8 cellular contexts compared by ENCODE assay signal in the genomic region with DNA sequence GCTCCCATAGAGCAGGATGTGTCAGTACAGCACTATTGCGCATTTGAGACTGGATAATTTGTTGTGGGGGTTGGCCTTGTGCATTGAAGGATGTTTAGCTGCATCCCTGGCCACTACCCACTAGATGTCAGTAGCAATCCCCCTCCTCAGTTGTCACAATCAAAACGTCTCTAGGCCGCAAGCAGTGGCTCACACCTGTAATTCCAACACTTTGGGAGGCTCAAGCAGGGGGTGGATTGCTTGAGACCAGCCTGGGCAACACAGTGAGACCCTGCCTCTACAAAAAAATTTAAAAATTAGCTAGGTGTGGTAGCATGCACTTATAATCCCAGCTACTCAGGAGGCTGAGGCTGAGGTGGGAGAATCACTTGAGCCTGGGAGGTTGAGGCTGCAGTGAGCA. TPM values are rescaled to one million over a fixed set of nuclear protein-coding genes. Genes with fewer than 3 reads are reported as not detected.
A peak's percentile ranks its signal among the peaks of the same experiment; 100 is the strongest.
DNase-seq lines count a peak whose midpoint lies in the region; ATAC-seq, FAIRE-seq and TF ChIP-seq lines count a peak whose summit lies in the region.

No MANE protein-coding gene starts in this region.

- peaks cover 0 to 4% (median 0%) of the 10 kb centered on the region in 4 experiments; a peak in 1 of 8 replicates for H3K36me3 ChIP-seq in H1 (ENCODE audit: control insufficient read depth in 2 of 4, insufficient read depth in 4 of 4, low read length in 3 of 4)

- DNase-seq in activated naive CD4-positive, alpha-beta T cell treated with anti-CD3 and anti-CD28 coated beads, Interleukin-2, amount 10 ng/mL, durations not matched to agents 7 days and 5 days, result peak; percentile 29
- DNase-seq in activated naive CD4-positive, alpha-beta T cell (lab: John Stamatoyannopoulos, UW), result no peak
- DNase-seq in NCI-H526 (lab: John Stamatoyannopoulos, UW), result peak; percentile 6 to 64
- DNase-seq in H1 (ENCODE audit: low read depth in 1 of 2, low spot score in 2 of 2), result no peak
- DNase-seq in stimulated activated naive CD8-positive, alpha-beta T cell treated with anti-CD3 and anti-CD28 coated beads, Interleukin-15, Interleukin-2, amounts not matched to agents 100 U/mL and 50 U/mL, for 24 hours, result no peak
- DNase-seq in NCI-H128 (lab: John Stamatoyannopoulos, UW; ENCODE audit: unreplicated experiment), result no peak
- DNase-seq in NCI-H2081 treated with DMSO at 0.1 percent for 48 hours (lab: John Stamatoyannopoulos, UW), result no peak

- no peak overlapping the region for H4K8ac ChIP-seq in H1 (ENCODE audit: extremely low read depth, insufficient read depth, low read length)

- ATAC-seq in stimulated activated naive CD8-positive, alpha-beta T cell treated with anti-CD3 and anti-CD28 coated beads, Interleukin-15, Interleukin-2, amounts not matched to agents 100 U/mL and 50 U/mL, for 24 hours, result peak; percentile 55
- no peak for ATAC-seq in activated CD4-positive, CD25-positive, alpha-beta regulatory T cell treated with anti-CD3 and anti-CD28 coated beads, Interleukin-2, amount 50 U/mL, for 24 hours

- no peak overlapping the region for H2BK20ac ChIP-seq in H1 (ENCODE audit: low read length)

- peak; percentile 51 to 74 (median 71) for TF ChIP-seq CTCF in H1 (IDR thresholded peaks at IDR 0.05; ENCODE audit: control extremely low read depth in 1 of 3, insufficient read depth in 1 of 3, low read depth in 1 of 3, low read length in 3 of 3)

- H3K4me1 Mint-ChIP-seq in activated naive CD4-positive, alpha-beta T cell treated with anti-CD3 and anti-CD28 coated beads, Interleukin-2, amount 10 ng/mL, durations not matched to agents 7 days and 5 days, result peaks cover under 1% of the 10 kb centered on the region

- H2BK15ac ChIP-seq in H1 (ENCODE audit: low read length), result no peak overlapping the region

- no peaks in the 10 kb centered on the region for H3K27me3 ChIP-seq in H1 (replicated peaks in 1 of 4; ENCODE audit: control insufficient read depth in 3 of 4, extremely low read depth in 1 of 4, insufficient read depth in 3 of 4, low read length in 3 of 4)

- TF ChIP-seq RAD21 in H1 (IDR thresholded peaks at IDR 0.05 in 1 of 2, conservative IDR thresholded peaks at IDR 0.05 in 1 of 2; ENCODE audit: low read depth in 2 of 2, low read length in 2 of 2), result peak; percentile 55 to 75

- H3K14ac ChIP-seq in H1 (ENCODE audit: insufficient read length), result no peak overlapping the region

- no peak overlapping the region for H3K27ac Mint-ChIP-seq in activated naive CD4-positive, alpha-beta T cell treated with anti-CD3 and anti-CD28 coated beads, Interleukin-2, amount 10 ng/mL, durations not matched to agents 7 days and 5 days

- POLR2A ChIA-PET in H1 (lab: Charles Lee; ENCODE audit: partially characterized antibody), result interaction anchor here (1.3 to 1.6 kb wide), 2 partner anchors 15 to 134 kb away, joined by 3 to 4 read pairs; no protein-coding TSS in a partner anchor

- no peak overlapping the region for H2BK5ac ChIP-seq in H1 (ENCODE audit: low read depth, low read length)

- no peaks in the 10 kb centered on the region for H3K9me3 Mint-ChIP-seq in activated naive CD4-positive, alpha-beta T cell treated with anti-CD3 and anti-CD28 coated beads, Interleukin-2, amount 10 ng/mL, durations not matched to agents 7 days and 5 days

- peaks cover 0 to 5% of the 10 kb centered on the region in 2 experiments for H4K20me1 ChIP-seq in H1 (replicated peaks in 1 of 2; ENCODE audit: control insufficient read depth in 1 of 2, insufficient read depth in 2 of 2, low read length in 2 of 2)

- H3K9me3 ChIP-seq in H1 (ENCODE audit: insufficient read depth in 2 of 2, low read depth in 1 of 2, low read length in 1 of 2), result no peaks in the 10 kb centered on the region

- peaks cover 7% of the 10 kb centered on the region for H3K36me3 Mint-ChIP-seq in activated naive CD4-positive, alpha-beta T cell treated with anti-CD3 and anti-CD28 coated beads, Interleukin-2, amount 10 ng/mL, durations not matched to agents 7 days and 5 days

- H3K79me1 ChIP-seq in H1 (ENCODE audit: low read depth, low read length), result no peaks in the 10 kb centered on the region

- no peaks in the 10 kb centered on the region for H3K23me2 ChIP-seq in H1 (ENCODE audit: low read depth, low read length)

- H2BK12ac ChIP-seq in H1 (ENCODE audit: low read depth, low read length), result no peak overlapping the region

- H3K27ac ChIP-seq in H1 (ENCODE audit: low read depth, low read length), result no peak overlapping the region

- H2BK120ac ChIP-seq in H1 (replicated peaks; ENCODE audit: low read depth, low read length), result no peak overlapping the region

- no peak overlapping the region for H3K4me2 ChIP-seq in H1 (ENCODE audit: insufficient read depth in 1 of 2, low read depth in 2 of 2, low read length in 2 of 2)

- peak; percentile 82 for FAIRE-seq in H1 (lab: Jason Lieb, UNC)

- no peak overlapping the region for H3K9ac ChIP-seq in H1 (replicated peaks in 1 of 4; ENCODE audit: extremely low read depth in 1 of 4, low read depth in 3 of 4, low read length in 3 of 4)

- no peak for TF ChIP-seq POLR2A in H1 (IDR thresholded peaks at IDR 0.05; ENCODE audit: control extremely low read depth in 1 of 2, low read depth in 2 of 2, low read length in 2 of 2)

- H4K5ac ChIP-seq in H1 (ENCODE audit: insufficient read length, low read depth, low read length), result no peak overlapping the region

- H3K23ac ChIP-seq in H1 (ENCODE audit: insufficient read length), result no peak overlapping the region

- no peak overlapping the region for H3K18ac ChIP-seq in H1 (ENCODE audit: extremely low read depth, low read length)

- WGBS in H1 (ENCODE audit: extremely low coverage in 1 of 2, insufficient coverage in 1 of 2, insufficient read length in 1 of 2, insufficient replicate concordance in 2 of 2, low coverage in 1 of 2, low lambda C conversion rate in 2 of 2, missing lambda C conversion rate in 1 of 2), 2 experiments, result 67% methylated on average over 3 of the region's 3 CpGs; no CpG with 5 or more reads in 1 of the 2 experiments

- no peaks in the 10 kb centered on the region for H3K4me1 ChIP-seq in H1 (replicated peaks in 1 of 4; ENCODE audit: control insufficient read depth in 3 of 4, insufficient read depth in 4 of 4, low read length in 3 of 4)

- CTCF ChIA-PET in activated naive CD4-positive, alpha-beta T cell treated with anti-CD3 and anti-CD28 coated beads, Interleukin-2, amount 10 ng/mL, durations not matched to agents 7 days and 5 days (lab: Charles Lee), result interaction anchor here (1.0 to 3.3 kb wide), 9 partner anchors 8 to 205 kb away, joined by 3 to 11 read pairs (median 4); a partner anchor contains a TSS
- CTCF ChIA-PET in H1 (lab: Charles Lee; ENCODE audit: partially characterized antibody), result interaction anchor here (1.1 to 6.3 kb wide), 14 partner anchors 10 to 833 kb away, joined by 3 to 44 read pairs (median 10); a partner anchor contains a TSS

- H3K4me3 Mint-ChIP-seq in activated naive CD4-positive, alpha-beta T cell treated with anti-CD3 and anti-CD28 coated beads, Interleukin-2, amount 10 ng/mL, durations not matched to agents 7 days and 5 days, result no peak overlapping the region

- H3K4me3 ChIP-seq in H1 (ENCODE audit: extremely low read depth in 1 of 4, insufficient read depth in 2 of 4, low read depth in 3 of 4, low read length in 4 of 4), result no peak overlapping the region

- H2AK5ac ChIP-seq in H1 (ENCODE audit: low read depth, low read length), result no peak overlapping the region

- H3K79me2 ChIP-seq in H1 (ENCODE audit: control insufficient read depth in 1 of 2, insufficient read depth in 2 of 2, low read length in 2 of 2), result no peaks in the 10 kb centered on the region

- H3K56ac ChIP-seq in H1 (replicated peaks; ENCODE audit: insufficient read length, low read depth, low read length), result no peak overlapping the region

- H3K4ac ChIP-seq in H1 (replicated peaks; ENCODE audit: insufficient read length, low read depth, low read length), result no peak overlapping the region

- H2AFZ ChIP-seq in H1 (ENCODE audit: low read length), result no peak overlapping the region

- no peak for TF ChIP-seq EP300 in H1 (IDR thresholded peaks at IDR 0.05; ENCODE audit: borderline replicate concordance in 1 of 2, low read depth in 2 of 2, low read length in 2 of 2)

- H4K91ac ChIP-seq in H1 (replicated peaks; ENCODE audit: insufficient read length, low read length), result no peak overlapping the region

- H3K27me3 Mint-ChIP-seq in activated naive CD4-positive, alpha-beta T cell treated with anti-CD3 and anti-CD28 coated beads, Interleukin-2, amount 10 ng/mL, durations not matched to agents 7 days and 5 days, result no peaks in the 10 kb centered on the region

TF ChIP-seq in H1, 55 proteins besides CTCF, POLR2A, EP300 and RAD21:
- TF ChIP-seq KDM1A (IDR thresholded peaks at IDR 0.05; ENCODE audit: borderline replicate concordance, low read length), result peak; percentile 62; the same call in 1 of the 2 replicates
- no peak for TF ChIP-seq CEBPB (IDR thresholded peaks at IDR 0.05; ENCODE audit: low read depth, low read length)

RNA-seq across cellular contexts. Expression of a gene that starts 48.4 kb away (rescaled TPM):
- total RNA-seq in H1 (2021; fragmentation: NEBNext Ultra II Directional; extraction: Animal tissue kit (Norgen Biotek cat#: 25700)), result 249 and 255 TPM in 2 replicates
- 241 and 260 TPM in 2 replicates for polyA plus RNA-seq in H1 (2011; rRNA removed)
- polyA plus RNA-seq in H1 (2011; cell fraction: cytosol; rRNA removed), result 268 TPM
- polyA plus RNA-seq in H1 (2011; cell fraction: nucleus; rRNA removed), result 164 TPM
- polyA plus RNA-seq in H1 (2012, experiment 1 of 2), result 226 to 260 TPM (median 247 TPM) in 4 replicates
- 394 TPM for polyA plus RNA-seq in H1 (2012, experiment 2 of 2)
- polyA plus RNA-seq in H1 (2013, experiment 1 of 2), result 303 TPM
- 301 TPM for polyA plus RNA-seq in H1 (2013, experiment 2 of 2)
- polyA minus RNA-seq in H1 (2011; rRNA and poly(A)+ RNA removed), result 110 and 112 TPM in 2 replicates
- polyA minus RNA-seq in H1 (2011; cell fraction: cytosol; rRNA and poly(A)+ RNA removed), result 54.2 TPM
- polyA minus RNA-seq in H1 (2011; cell fraction: nucleus; rRNA and poly(A)+ RNA removed), result 63.2 TPM

Comparison
In these comparisons a context has a peak if more than half of its experiments do, and no peak if none do; other contexts are left out.
1. DNase-seq: peak in activated naive CD4-positive, alpha-beta T cell treated with anti-CD3 and anti-CD28 coated beads, Interleukin-2, amount 10 ng/mL, durations not matched to agents 7 days and 5 days (single experiment) and NCI-H526 (2 of 2); none in activated naive CD4-positive, alpha-beta T cell (0 of 4), H1 (0 of 2), stimulated activated naive CD8-positive, alpha-beta T cell treated with anti-CD3 and anti-CD28 coated beads, Interleukin-15, Interleukin-2, amounts not matched to agents 100 U/mL and 50 U/mL, for 24 hours (single experiment), NCI-H128 (single experiment) and NCI-H2081 treated with DMSO at 0.1 percent for 48 hours (single experiment).